Comparison of ENCODE assay signal across 1 cellular context in the genomic region with DNA sequence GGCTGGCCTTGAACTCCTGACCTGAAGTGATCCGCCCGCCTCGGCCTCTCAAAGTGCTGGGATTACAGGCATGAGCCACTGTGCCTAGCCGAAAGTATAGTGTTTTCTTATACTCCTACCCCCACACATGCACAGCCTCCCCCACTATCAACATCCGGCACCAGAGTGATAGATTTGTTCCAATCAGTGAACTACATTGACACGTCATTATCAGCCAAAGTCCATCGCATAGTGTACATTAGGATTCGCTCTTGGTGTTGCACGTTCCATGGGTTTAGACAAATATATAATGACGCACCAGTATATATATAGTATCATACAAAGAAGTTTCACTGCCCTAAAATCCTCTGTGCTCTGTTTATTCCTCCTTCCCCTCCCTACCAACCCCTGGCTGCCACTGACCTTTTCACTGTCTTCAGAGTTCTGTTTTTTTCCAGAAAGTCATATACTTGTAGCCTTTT.
TF ChIP-seq lines count a peak whose summit lies in the region.

No MANE protein-coding gene starts in this region.

TF ChIP-seq in HepG2, 621 proteins besides CTCF, POLR2A, EP300 and RAD21 (continued from another document and continues in another):
- TF ChIP-seq, protein P1, sequence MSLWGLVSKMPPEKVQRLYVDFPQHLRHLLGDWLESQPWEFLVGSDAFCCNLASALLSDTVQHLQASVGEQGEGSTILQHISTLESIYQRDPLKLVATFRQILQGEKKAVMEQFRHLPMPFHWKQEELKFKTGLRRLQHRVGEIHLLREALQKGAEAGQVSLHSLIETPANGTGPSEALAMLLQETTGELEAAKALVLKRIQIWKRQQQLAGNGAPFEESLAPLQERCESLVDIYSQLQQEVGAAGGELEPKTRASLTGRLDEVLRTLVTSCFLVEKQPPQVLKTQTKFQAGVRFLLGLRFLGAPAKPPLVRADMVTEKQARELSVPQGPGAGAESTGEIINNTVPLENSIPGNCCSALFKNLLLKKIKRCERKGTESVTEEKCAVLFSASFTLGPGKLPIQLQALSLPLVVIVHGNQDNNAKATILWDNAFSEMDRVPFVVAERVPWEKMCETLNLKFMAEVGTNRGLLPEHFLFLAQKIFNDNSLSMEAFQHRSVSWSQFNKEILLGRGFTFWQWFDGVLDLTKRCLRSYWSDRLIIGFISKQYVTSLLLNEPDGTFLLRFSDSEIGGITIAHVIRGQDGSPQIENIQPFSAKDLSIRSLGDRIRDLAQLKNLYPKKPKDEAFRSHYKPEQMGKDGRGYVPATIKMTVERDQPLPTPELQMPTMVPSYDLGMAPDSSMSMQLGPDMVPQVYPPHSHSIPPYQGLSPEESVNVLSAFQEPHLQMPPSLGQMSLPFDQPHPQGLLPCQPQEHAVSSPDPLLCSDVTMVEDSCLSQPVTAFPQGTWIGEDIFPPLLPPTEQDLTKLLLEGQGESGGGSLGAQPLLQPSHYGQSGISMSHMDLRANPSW (CRISPR knock-in tag; IDR thresholded peaks at IDR 0.05; ENCODE audit: borderline replicate concordance): 0 out of 2 replicates have a peak, but pooled peaks have one; percentile 74
- TF ChIP-seq, protein P2, sequence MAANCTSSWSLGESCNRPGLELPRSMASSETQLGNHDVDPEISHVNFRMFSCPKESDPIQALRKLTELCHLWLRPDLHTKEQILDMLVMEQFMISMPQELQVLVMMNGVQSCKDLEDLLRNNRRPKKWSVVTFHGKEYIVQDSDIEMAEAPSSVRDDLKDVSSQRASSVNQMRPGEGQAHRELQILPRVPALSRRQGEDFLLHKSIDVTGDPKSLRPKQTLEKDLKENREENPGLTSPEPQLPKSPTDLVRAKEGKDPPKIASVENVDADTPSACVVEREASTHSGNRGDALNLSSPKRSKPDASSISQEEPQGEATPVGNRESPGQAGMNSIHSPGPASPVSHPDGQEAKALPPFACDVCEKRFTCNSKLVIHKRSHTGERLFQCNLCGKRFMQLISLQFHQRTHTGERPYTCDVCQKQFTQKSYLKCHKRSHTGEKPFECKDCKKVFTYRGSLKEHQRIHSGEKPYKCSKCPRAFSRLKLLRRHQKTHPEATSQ (CRISPR knock-in tag; IDR thresholded peaks at IDR 0.05; ENCODE audit: borderline replicate concordance): no peak; the same call in 1 of the 2 replicates
- no peak; the same call in 1 of the 2 replicates for TF ChIP-seq ZSCAN9 (CRISPR knock-in tag; IDR thresholded peaks at IDR 0.05; ENCODE audit: borderline replicate concordance)
- TF ChIP-seq ZNF713 (CRISPR knock-in tag; IDR thresholded peaks at IDR 0.05): 0 out of 2 replicates have a peak, but pooled peaks have one; percentile 63
- no peak for TF ChIP-seq DR1 (CRISPR knock-in tag; IDR thresholded peaks at IDR 0.05)
- TF ChIP-seq ZNF7 (CRISPR knock-in tag; IDR thresholded peaks at IDR 0.05): no peak
- TF ChIP-seq BRD4 (CRISPR knock-in tag; IDR thresholded peaks at IDR 0.05): 0 out of 2 replicates have a peak, but pooled peaks have one; percentile 41
- TF ChIP-seq TRIM24 (CRISPR knock-in tag; IDR thresholded peaks at IDR 0.05): no peak
- TF ChIP-seq ELF3 (CRISPR knock-in tag; IDR thresholded peaks at IDR 0.05): peak; percentile 81
- TF ChIP-seq, protein P3, sequence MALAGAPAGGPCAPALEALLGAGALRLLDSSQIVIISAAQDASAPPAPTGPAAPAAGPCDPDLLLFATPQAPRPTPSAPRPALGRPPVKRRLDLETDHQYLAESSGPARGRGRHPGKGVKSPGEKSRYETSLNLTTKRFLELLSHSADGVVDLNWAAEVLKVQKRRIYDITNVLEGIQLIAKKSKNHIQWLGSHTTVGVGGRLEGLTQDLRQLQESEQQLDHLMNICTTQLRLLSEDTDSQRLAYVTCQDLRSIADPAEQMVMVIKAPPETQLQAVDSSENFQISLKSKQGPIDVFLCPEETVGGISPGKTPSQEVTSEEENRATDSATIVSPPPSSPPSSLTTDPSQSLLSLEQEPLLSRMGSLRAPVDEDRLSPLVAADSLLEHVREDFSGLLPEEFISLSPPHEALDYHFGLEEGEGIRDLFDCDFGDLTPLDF (CRISPR knock-in tag; IDR thresholded peaks at IDR 0.05): no peak
- TF ChIP-seq ZNF205 (CRISPR knock-in tag; IDR thresholded peaks at IDR 0.05): peak; percentile 85; the same call in 1 of the 2 replicates
- TF ChIP-seq, protein P4, sequence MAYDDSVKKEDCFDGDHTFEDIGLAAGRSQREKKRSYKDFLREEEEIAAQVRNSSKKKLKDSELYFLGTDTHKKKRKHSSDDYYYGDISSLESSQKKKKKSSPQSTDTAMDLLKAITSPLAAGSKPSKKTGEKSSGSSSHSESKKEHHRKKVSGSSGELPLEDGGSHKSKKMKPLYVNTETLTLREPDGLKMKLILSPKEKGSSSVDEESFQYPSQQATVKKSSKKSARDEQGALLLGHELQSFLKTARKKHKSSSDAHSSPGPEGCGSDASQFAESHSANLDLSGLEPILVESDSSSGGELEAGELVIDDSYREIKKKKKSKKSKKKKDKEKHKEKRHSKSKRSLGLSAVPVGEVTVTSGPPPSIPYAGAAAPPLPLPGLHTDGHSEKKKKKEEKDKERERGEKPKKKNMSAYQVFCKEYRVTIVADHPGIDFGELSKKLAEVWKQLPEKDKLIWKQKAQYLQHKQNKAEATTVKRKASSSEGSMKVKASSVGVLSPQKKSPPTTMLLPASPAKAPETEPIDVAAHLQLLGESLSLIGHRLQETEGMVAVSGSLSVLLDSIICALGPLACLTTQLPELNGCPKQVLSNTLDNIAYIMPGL (CRISPR knock-in tag; IDR thresholded peaks at IDR 0.05; ENCODE audit: borderline replicate concordance in 1 of 2, low read depth in 1 of 2): peak in 1 of 2 experiments; percentile 61; a peak in 2 of 4 replicates
- TF ChIP-seq, protein P5, sequence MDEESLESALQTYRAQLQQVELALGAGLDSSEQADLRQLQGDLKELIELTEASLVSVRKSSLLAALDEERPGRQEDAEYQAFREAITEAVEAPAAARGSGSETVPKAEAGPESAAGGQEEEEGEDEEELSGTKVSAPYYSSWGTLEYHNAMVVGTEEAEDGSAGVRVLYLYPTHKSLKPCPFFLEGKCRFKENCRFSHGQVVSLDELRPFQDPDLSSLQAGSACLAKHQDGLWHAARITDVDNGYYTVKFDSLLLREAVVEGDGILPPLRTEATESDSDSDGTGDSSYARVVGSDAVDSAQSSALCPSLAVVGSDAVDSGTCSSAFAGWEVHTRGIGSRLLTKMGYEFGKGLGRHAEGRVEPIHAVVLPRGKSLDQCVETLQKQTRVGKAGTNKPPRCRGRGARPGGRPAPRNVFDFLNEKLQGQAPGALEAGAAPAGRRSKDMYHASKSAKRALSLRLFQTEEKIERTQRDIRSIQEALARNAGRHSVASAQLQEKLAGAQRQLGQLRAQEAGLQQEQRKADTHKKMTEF (CRISPR knock-in tag; IDR thresholded peaks at IDR 0.05): peak; percentile 92
- TF ChIP-seq ZNF230 (CRISPR knock-in tag; IDR thresholded peaks at IDR 0.05): peak; percentile 86; the same call in 1 of the 2 replicates
- no peak for TF ChIP-seq TCF12 (IDR thresholded peaks at IDR 0.05)
- 0 out of 2 replicates have a peak, but pooled peaks have one; percentile 64 for TF ChIP-seq TCF12 (CRISPR knock-in tag; IDR thresholded peaks at IDR 0.05)
- peak; percentile 83; the same call in 1 of the 2 replicates for TF ChIP-seq FOXJ3 (CRISPR knock-in tag; IDR thresholded peaks at IDR 0.05; ENCODE audit: borderline replicate concordance)
- TF ChIP-seq, protein P6, sequence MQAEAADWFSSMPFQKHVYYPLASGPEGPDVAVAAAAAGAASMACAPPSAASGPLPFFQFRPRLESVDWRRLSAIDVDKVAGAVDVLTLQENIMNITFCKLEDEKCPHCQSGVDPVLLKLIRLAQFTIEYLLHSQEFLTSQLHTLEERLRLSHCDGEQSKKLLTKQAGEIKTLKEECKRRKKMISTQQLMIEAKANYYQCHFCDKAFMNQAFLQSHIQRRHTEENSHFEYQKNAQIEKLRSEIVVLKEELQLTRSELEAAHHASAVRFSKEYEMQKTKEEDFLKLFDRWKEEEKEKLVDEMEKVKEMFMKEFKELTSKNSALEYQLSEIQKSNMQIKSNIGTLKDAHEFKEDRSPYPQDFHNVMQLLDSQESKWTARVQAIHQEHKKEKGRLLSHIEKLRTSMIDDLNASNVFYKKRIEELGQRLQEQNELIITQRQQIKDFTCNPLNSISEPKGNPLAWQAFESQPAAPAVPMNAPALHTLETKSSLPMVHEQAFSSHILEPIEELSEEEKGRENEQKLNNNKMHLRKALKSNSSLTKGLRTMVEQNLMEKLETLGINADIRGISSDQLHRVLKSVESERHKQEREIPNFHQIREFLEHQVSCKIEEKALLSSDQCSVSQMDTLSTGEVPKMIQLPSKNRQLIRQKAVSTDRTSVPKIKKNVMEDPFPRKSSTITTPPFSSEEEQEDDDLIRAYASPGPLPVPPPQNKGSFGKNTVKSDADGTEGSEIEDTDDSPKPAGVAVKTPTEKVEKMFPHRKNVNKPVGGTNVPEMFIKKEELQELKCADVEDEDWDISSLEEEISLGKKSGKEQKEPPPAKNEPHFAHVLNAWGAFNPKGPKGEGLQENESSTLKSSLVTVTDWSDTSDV (CRISPR knock-in tag; IDR thresholded peaks at IDR 0.05): no peak
- TF ChIP-seq NFYC (CRISPR knock-in tag; IDR thresholded peaks at IDR 0.05): peak; percentile 70
- TF ChIP-seq, protein P7, sequence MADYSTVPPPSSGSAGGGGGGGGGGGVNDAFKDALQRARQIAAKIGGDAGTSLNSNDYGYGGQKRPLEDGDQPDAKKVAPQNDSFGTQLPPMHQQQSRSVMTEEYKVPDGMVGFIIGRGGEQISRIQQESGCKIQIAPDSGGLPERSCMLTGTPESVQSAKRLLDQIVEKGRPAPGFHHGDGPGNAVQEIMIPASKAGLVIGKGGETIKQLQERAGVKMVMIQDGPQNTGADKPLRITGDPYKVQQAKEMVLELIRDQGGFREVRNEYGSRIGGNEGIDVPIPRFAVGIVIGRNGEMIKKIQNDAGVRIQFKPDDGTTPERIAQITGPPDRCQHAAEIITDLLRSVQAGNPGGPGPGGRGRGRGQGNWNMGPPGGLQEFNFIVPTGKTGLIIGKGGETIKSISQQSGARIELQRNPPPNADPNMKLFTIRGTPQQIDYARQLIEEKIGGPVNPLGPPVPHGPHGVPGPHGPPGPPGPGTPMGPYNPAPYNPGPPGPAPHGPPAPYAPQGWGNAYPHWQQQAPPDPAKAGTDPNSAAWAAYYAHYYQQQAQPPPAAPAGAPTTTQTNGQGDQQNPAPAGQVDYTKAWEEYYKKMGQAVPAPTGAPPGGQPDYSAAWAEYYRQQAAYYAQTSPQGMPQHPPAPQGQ (CRISPR knock-in tag; IDR thresholded peaks at IDR 0.05; ENCODE audit: borderline replicate concordance): no peak
- peak; percentile 91 for TF ChIP-seq TBX3 (IDR thresholded peaks at IDR 0.05; ENCODE audit: borderline replicate concordance)
- TF ChIP-seq, protein P8, sequence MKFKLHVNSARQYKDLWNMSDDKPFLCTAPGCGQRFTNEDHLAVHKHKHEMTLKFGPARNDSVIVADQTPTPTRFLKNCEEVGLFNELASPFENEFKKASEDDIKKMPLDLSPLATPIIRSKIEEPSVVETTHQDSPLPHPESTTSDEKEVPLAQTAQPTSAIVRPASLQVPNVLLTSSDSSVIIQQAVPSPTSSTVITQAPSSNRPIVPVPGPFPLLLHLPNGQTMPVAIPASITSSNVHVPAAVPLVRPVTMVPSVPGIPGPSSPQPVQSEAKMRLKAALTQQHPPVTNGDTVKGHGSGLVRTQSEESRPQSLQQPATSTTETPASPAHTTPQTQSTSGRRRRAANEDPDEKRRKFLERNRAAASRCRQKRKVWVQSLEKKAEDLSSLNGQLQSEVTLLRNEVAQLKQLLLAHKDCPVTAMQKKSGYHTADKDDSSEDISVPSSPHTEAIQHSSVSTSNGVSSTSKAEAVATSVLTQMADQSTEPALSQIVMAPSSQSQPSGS (CRISPR knock-in tag; IDR thresholded peaks at IDR 0.05): peak; percentile 94
- TF ChIP-seq SMARCC2 (IDR thresholded peaks at IDR 0.05): 0 out of 2 replicates have a peak, but pooled peaks have one; percentile 22
- no peak for TF ChIP-seq SYNCRIP (IDR thresholded peaks at IDR 0.05; ENCODE audit: insufficient read depth, low read depth, low read length)
- no peak for TF ChIP-seq ZNF780A (CRISPR knock-in tag; IDR thresholded peaks at IDR 0.05)
- TF ChIP-seq BRCA1 (CRISPR knock-in tag; IDR thresholded peaks at IDR 0.05): no peak
- no peak for TF ChIP-seq ARNT (IDR thresholded peaks at IDR 0.05)
- peak; percentile 88 for TF ChIP-seq HDAC1 (CRISPR knock-in tag; IDR thresholded peaks at IDR 0.05)
- no peak for TF ChIP-seq MAF1 (CRISPR knock-in tag; IDR thresholded peaks at IDR 0.05; ENCODE audit: borderline replicate concordance)
- TF ChIP-seq NR3C1 (CRISPR knock-in tag; IDR thresholded peaks at IDR 0.05): no peak
- TF ChIP-seq, protein P9, sequence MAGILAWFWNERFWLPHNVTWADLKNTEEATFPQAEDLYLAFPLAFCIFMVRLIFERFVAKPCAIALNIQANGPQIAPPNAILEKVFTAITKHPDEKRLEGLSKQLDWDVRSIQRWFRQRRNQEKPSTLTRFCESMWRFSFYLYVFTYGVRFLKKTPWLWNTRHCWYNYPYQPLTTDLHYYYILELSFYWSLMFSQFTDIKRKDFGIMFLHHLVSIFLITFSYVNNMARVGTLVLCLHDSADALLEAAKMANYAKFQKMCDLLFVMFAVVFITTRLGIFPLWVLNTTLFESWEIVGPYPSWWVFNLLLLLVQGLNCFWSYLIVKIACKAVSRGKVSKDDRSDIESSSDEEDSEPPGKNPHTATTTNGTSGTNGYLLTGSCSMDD (CRISPR knock-in tag; IDR thresholded peaks at IDR 0.05): no peak
- no peak for TF ChIP-seq NFE2L1 (CRISPR knock-in tag; IDR thresholded peaks at IDR 0.05; ENCODE audit: borderline replicate concordance)
- TF ChIP-seq, protein P10, sequence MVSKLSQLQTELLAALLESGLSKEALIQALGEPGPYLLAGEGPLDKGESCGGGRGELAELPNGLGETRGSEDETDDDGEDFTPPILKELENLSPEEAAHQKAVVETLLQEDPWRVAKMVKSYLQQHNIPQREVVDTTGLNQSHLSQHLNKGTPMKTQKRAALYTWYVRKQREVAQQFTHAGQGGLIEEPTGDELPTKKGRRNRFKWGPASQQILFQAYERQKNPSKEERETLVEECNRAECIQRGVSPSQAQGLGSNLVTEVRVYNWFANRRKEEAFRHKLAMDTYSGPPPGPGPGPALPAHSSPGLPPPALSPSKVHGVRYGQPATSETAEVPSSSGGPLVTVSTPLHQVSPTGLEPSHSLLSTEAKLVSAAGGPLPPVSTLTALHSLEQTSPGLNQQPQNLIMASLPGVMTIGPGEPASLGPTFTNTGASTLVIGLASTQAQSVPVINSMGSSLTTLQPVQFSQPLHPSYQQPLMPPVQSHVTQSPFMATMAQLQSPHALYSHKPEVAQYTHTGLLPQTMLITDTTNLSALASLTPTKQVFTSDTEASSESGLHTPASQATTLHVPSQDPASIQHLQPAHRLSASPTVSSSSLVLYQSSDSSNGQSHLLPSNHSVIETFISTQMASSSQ (IDR thresholded peaks at IDR 0.05; ENCODE audit: low read depth): peak; percentile 49; the same call in 1 of the 2 replicates
- TF ChIP-seq, protein P10 (CRISPR knock-in tag; IDR thresholded peaks at IDR 0.05; ENCODE audit: borderline replicate concordance): peak; percentile 76; the same call in 1 of the 2 replicates
- TF ChIP-seq RELA (CRISPR knock-in tag; IDR thresholded peaks at IDR 0.05): no peak
- peak; percentile 96 for TF ChIP-seq PHF21A (CRISPR knock-in tag; IDR thresholded peaks at IDR 0.05)
